In the genomic region with DNA sequence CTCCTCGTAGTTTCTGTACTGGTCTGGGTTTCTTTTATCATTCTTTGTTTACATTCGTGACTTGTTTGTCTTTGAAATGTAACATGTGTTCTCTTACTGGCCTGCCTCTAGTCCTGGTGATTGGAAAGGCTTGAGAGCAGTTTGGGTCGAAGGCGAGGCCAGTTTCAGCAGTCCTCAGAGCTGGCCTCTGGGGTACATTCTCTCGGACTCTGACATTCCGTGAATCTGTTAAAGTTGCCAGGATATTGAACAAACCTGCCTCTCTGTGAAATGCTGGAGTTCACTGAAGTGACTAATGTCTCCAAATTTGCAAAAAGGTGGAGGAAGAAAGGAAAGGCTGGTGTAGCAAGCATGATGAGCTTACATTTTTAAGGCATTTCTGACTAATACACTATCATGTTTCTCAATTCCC, we compare ENCODE assay signal across 7 cellular contexts. TPM values are rescaled to one million over a fixed set of nuclear protein-coding genes. Genes with fewer than 3 reads are reported as not detected.
DNase-seq lines count a peak whose midpoint lies in the region; ATAC-seq, FAIRE-seq and TF ChIP-seq lines count a peak whose summit lies in the region.

No MANE protein-coding gene starts in this region.

- TF ChIP-seq EP300 in GM12878 (IDR thresholded peaks at IDR 0.05; ENCODE audit: borderline replicate concordance in 1 of 2, control insufficient read depth in 1 of 2, low read depth in 2 of 2, low read length in 2 of 2) (no peak), sigmoid colon (IDR thresholded peaks at IDR 0.05) (no peak)

- in situ Hi-C loops in GM12878 (cut with MboI): no loop called here

- TF ChIP-seq RAD21 in GM12878 (IDR thresholded peaks at IDR 0.05; ENCODE audit: insufficient read depth, low read depth, low read length): no peak

- RAD21 ChIA-PET in GM12878 (lab: Charles Lee; ENCODE audit: unreplicated experiment): no interaction called here

- BruUV-seq in GM12878 (replicated peaks; lab: Mats Ljungman, UMichigan): no TSS peak

- POLR2A ChIA-PET in GM12878 (lab: Charles Lee): no interaction called here

- WGBS in GM12878 (ENCODE audit: insufficient coverage, insufficient replicate concordance, low lambda C conversion rate, missing lambda C conversion rate): 0% methylated on average over 6 of the region's 6 CpGs
- WGBS in sigmoid colon, 2 donors: 1 to 4% methylated on average over 6 of the region's 6 CpGs

- H3K4me1 ChIP-seq in GM12878 (ENCODE audit: control insufficient read depth, insufficient read depth, low read length) (no peaks in the 10 kb centered on the region), iPS-15b (ENCODE audit: control insufficient read depth, insufficient read depth, low read length) (peaks cover 28% of the 10 kb centered on the region), sigmoid colon (peaks cover 0 to 17% (median 5%) of the 10 kb centered on the region in 4 donors)

- H2AFZ ChIP-seq in GM12878 (ENCODE audit: control insufficient read depth, low read depth, low read length): no peak overlapping the region

- CTCF ChIA-PET in GM12878 (lab: Yijun Ruan, JAX): interaction anchor here (1.1 kb wide), 1 partner anchor 246 kb away, joined by 3 read pairs; no protein-coding TSS in a partner anchor

- no peak overlapping the region for H3K4me3 ChIP-seq in GM12878
- peak overlapping the region; percentile 89 for H3K4me3 ChIP-seq in iPS-15b (ENCODE audit: low read depth, low read length)
- H3K4me3 ChIP-seq in sigmoid colon: peak overlapping the region; percentile 83 to 99 (median 94)

- no peak; the same call in 2 of the 3 replicates for ATAC-seq in GM12878
- ATAC-seq in GM18519 (IDR thresholded peaks at IDR 0.05; ENCODE audit: low FRiP score, unreplicated experiment): no peak
- ATAC-seq in GM19395 (IDR thresholded peaks at IDR 0.05; ENCODE audit: unreplicated experiment): no peak

- TF ChIP-seq CTCF in GM12878 (IDR thresholded peaks at IDR 0.05 in 2 of 3, conservative IDR thresholded peaks at IDR 0.05 in 1 of 3; ENCODE audit: control insufficient read depth in 2 of 3, extremely low read depth in 1 of 3, insufficient read depth in 1 of 3, low read depth in 3 of 3, low read length in 3 of 3): no peak
- TF ChIP-seq CTCF in sigmoid colon (IDR thresholded peaks at IDR 0.05): no peak

- DNase-seq in GM03348 (ENCODE audit: low spot score) (peak; percentile 52), LoVo (ENCODE audit: low spot score) (peak; percentile 41), GM12878 (ENCODE audit: low read depth, low spot score) (no peak), sigmoid colon (no peak)

- FAIRE-seq in GM12878 (lab: Jason Lieb, UNC): no peak

- H3K79me2 ChIP-seq in GM12878 (ENCODE audit: control insufficient read depth, insufficient read depth, low read length): no peaks in the 10 kb centered on the region

- peak overlapping the region; percentile 13; the same call in 1 of the 2 replicates for H3K4me2 ChIP-seq in GM12878 (ENCODE audit: control insufficient read depth, insufficient read depth)

- TF ChIP-seq POLR2A in GM12878 (IDR thresholded peaks at IDR 0.05; ENCODE audit: low read depth, low read length): no peak
- TF ChIP-seq POLR2A in sigmoid colon (IDR thresholded peaks at IDR 0.05): no peak

- H3K36me3 ChIP-seq in GM12878 (ENCODE audit: control insufficient read depth in 2 of 2, insufficient read depth in 2 of 2, low read length in 1 of 2) (no peaks in the 10 kb centered on the region), iPS-15b (ENCODE audit: control insufficient read depth, insufficient read depth, low read length) (no peaks in the 10 kb centered on the region), sigmoid colon (no peaks in the 10 kb centered on the region)

- intact Hi-C loops in GM12878 (cut with micrococcal nuclease; ENCODE audit: unreplicated experiment): no loop called here
- intact Hi-C loops in sigmoid colon (cut with DNase I): loop anchor here (5.0 kb wide), 1 partner anchor 56 kb away; no protein-coding TSS in a partner anchor

- no peaks in the 10 kb centered on the region for H4K20me1 ChIP-seq in GM12878 (ENCODE audit: control insufficient read depth, insufficient read depth)

- H3K27me3 ChIP-seq in GM12878 (replicated peaks in 1 of 2; ENCODE audit: control insufficient read depth in 2 of 2, insufficient read depth in 2 of 2, low read length in 1 of 2) (peaks cover 3 to 4% of the 10 kb centered on the region in 2 experiments; a peak in 3 of 4 replicates), iPS-15b (ENCODE audit: control insufficient read depth, insufficient read depth, low read length) (no peaks in the 10 kb centered on the region), sigmoid colon (no peaks in the 10 kb centered on the region)

- SMC1A ChIA-PET in GM12878 (lab: Charles Lee; ENCODE audit: uncharacterized antibody, unreplicated experiment): no interaction called here

- H3K27ac ChIP-seq in GM12878 (ENCODE audit: control insufficient read depth, insufficient read depth): no peak overlapping the region
- peak overlapping the region; percentile 88 to 92 (median 90) for H3K27ac ChIP-seq in sigmoid colon

- H3K9ac ChIP-seq in GM12878 (ENCODE audit: control insufficient read depth, insufficient read depth, low read length) (no peak overlapping the region), iPS-15b (ENCODE audit: low read depth, low read length) (peak overlapping the region; percentile 88)

- H3K9me3 ChIP-seq in GM12878 (replicated peaks; ENCODE audit: control insufficient read depth, insufficient read depth, low read length) (no peaks in the 10 kb centered on the region; the same call in 1 of the 3 replicates), iPS-15b (ENCODE audit: control insufficient read depth, insufficient read depth, low read length) (peaks cover 7% of the 10 kb centered on the region), sigmoid colon (peaks cover 0 to 2% (median 0%) of the 10 kb centered on the region in 4 donors)

TF ChIP-seq in GM12878, 131 proteins besides CTCF, POLR2A, EP300 and RAD21 (continues in another document):
- no peak for TF ChIP-seq IKZF2 (IDR thresholded peaks at IDR 0.05)
- TF ChIP-seq, protein P1, sequence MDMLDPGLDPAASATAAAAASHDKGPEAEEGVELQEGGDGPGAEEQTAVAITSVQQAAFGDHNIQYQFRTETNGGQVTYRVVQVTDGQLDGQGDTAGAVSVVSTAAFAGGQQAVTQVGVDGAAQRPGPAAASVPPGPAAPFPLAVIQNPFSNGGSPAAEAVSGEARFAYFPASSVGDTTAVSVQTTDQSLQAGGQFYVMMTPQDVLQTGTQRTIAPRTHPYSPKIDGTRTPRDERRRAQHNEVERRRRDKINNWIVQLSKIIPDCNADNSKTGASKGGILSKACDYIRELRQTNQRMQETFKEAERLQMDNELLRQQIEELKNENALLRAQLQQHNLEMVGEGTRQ (IDR thresholded peaks at IDR 0.05; ENCODE audit: borderline replicate concordance, low read depth, low read length): no peak
- no peak for TF ChIP-seq TCF3 (IDR thresholded peaks at IDR 0.05; ENCODE audit: borderline replicate concordance, insufficient read depth, low read depth, low read length)
- TF ChIP-seq, protein P2, sequence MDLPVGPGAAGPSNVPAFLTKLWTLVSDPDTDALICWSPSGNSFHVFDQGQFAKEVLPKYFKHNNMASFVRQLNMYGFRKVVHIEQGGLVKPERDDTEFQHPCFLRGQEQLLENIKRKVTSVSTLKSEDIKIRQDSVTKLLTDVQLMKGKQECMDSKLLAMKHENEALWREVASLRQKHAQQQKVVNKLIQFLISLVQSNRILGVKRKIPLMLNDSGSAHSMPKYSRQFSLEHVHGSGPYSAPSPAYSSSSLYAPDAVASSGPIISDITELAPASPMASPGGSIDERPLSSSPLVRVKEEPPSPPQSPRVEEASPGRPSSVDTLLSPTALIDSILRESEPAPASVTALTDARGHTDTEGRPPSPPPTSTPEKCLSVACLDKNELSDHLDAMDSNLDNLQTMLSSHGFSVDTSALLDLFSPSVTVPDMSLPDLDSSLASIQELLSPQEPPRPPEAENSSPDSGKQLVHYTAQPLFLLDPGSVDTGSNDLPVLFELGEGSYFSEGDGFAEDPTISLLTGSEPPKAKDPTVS (IDR thresholded peaks at IDR 0.05; ENCODE audit: low read depth, low read length): no peak
- TF ChIP-seq ETV6 (conservative IDR thresholded peaks at IDR 0.05 in 1 of 2, IDR thresholded peaks at IDR 0.05 in 1 of 2; ENCODE audit: borderline replicate concordance in 1 of 2, low read depth in 1 of 2): no peak
- TF ChIP-seq TBL1XR1 (IDR thresholded peaks at IDR 0.05; ENCODE audit: low read depth, low read length): no peak
- TF ChIP-seq PAX8 (IDR thresholded peaks at IDR 0.05): no peak
- no peak for TF ChIP-seq RCOR1 (conservative IDR thresholded peaks at IDR 0.05; ENCODE audit: low read depth, low read length)
- TF ChIP-seq IKZF1 (conservative IDR thresholded peaks at IDR 0.05): no peak
- TF ChIP-seq SMAD1 (IDR thresholded peaks at IDR 0.05; ENCODE audit: low read depth, partially characterized antibody): no peak
- no peak for TF ChIP-seq SUPT20H (IDR thresholded peaks at IDR 0.05; ENCODE audit: borderline replicate concordance, control insufficient read depth, low read depth, low read length)
- TF ChIP-seq, protein P3, sequence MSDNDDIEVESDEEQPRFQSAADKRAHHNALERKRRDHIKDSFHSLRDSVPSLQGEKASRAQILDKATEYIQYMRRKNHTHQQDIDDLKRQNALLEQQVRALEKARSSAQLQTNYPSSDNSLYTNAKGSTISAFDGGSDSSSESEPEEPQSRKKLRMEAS (IDR thresholded peaks at IDR 0.05; ENCODE audit: low read depth, low read length): no peak

RNA-seq across cellular contexts. Expression of a gene that starts 1.5 kb away (rescaled TPM):
- not detected in 2 replicates for total RNA-seq in GM12878 (2013; cell fraction: nucleolus; rRNA removed)
- 0.05 and 0.11 TPM in 2 replicates for total RNA-seq in GM12878 (2014; rRNA removed)
- 0.18 and 0.23 TPM in 2 replicates for total RNA-seq in GM12878 (2014; rRNA removed; fragmentation: Illumina TruSeq; extraction: Trizol)
- total RNA-seq in GM12878 (2021): 0.33 and 0.51 TPM in 2 replicates
- not detected for polyA plus RNA-seq in GM12878 (2011; ENCODE audit: low read depth)
- not detected in 2 replicates for polyA plus RNA-seq in GM12878 (2011; rRNA removed)
- polyA plus RNA-seq in GM12878 (2011; cell fraction: cytosol; rRNA removed): not detected in 2 replicates
- not detected in 2 replicates for polyA plus RNA-seq in GM12878 (2011; cell fraction: nucleus; rRNA removed)
- 0.06 and 0.08 TPM in 2 replicates for polyA plus RNA-seq in GM12878 (2012)
- polyA plus RNA-seq in GM12878 (2014; fragmentation: Illumina TruSeq; extraction: Trizol): 0.21 and 0.51 TPM in 2 replicates
- polyA plus RNA-seq in GM12878 (2014; fragmentation: Nextera tagmentation; extraction: Ambion mirVana): under 1 TPM in 1 of 2 experiments, not detected in 1; 0.09 TPM
- 0.09 TPM in 2 replicates for polyA plus RNA-seq in GM12878 (2014; rRNA removed)
- under 1 TPM in 1 of 2 experiments, not detected in 1; 0.28 TPM for polyA plus RNA-seq in GM12878 (2016; fragmentation: Nextera tagmentation; extraction: Ambion mirVana)
- not detected in 2 replicates for polyA minus RNA-seq in GM12878 (2011; rRNA and poly(A)+ RNA removed)
- not detected in 2 replicates for polyA minus RNA-seq in GM12878 (2011; cell fraction: cytosol; rRNA and poly(A)+ RNA removed)
- not detected in 2 replicates for polyA minus RNA-seq in GM12878 (2011; cell fraction: nucleus; rRNA and poly(A)+ RNA removed)
- 10 to 100 TPM; 14.7 to 32.6 (median 26.4) TPM for total RNA-seq in sigmoid colon
- polyA plus RNA-seq in sigmoid colon: 10 to 100 TPM in 2 of 3 donors, 1 to 10 TPM in 1; 7.0 to 13.8 (median 11.8) TPM

Comparison
In these comparisons a context has a peak if more than half of its experiments do, and no peak if none do; other contexts are left out.
1. DNase-seq: peak in GM03348 (single experiment) and LoVo (single experiment); none in GM12878 (single experiment) and sigmoid colon (single experiment).
2. RNA of a gene that starts 1.5 kb away (total RNA-seq): 14.7 to 32.6 TPM in sigmoid colon; 0.05 to 0.51 TPM in GM12878; every median in the first group is over 10 times any median in the second.